8 cellular contexts compared by ENCODE assay signal in genomic region chr17:980406-981291, GRCh38. TPM values are rescaled to one million over a fixed set of nuclear protein-coding genes. Genes with fewer than 3 reads are reported as not detected.
DNase-seq lines count a peak whose midpoint lies in the region; ATAC-seq and TF ChIP-seq lines count a peak whose summit lies in the region.

No MANE protein-coding gene starts in this region.

- H3K27me3 Mint-ChIP-seq in activated CD4-positive, alpha-beta T cell treated with anti-CD3 and anti-CD28 coated beads, Interleukin-2, amount 10 ng/mL, durations not matched to agents 24 days and 14 days = peaks cover 25% of the 10 kb centered on the region
- peaks cover 36% of the 10 kb centered on the region for H3K27me3 Mint-ChIP-seq in dendritic cell treated with granulocyte-macrophage colony-stimulating factor and Interleukin-4, amounts not matched to agents 40 ng/mL and 50 ng/mL, for 4 days

- H3K36me3 Mint-ChIP-seq in activated CD4-positive, alpha-beta T cell treated with anti-CD3 and anti-CD28 coated beads, Interleukin-2, amount 10 ng/mL, durations not matched to agents 24 days and 14 days (ENCODE audit: low read depth) = no peaks in the 10 kb centered on the region
- no peaks in the 10 kb centered on the region for H3K36me3 Mint-ChIP-seq in dendritic cell treated with granulocyte-macrophage colony-stimulating factor and Interleukin-4, amounts not matched to agents 40 ng/mL and 50 ng/mL, for 4 days (ENCODE audit: low read depth)

- ATAC-seq in HG03159 (IDR thresholded peaks at IDR 0.05; ENCODE audit: unreplicated experiment) (peak; percentile 60), left lung (peak; percentile 77), HG03280 (IDR thresholded peaks at IDR 0.05; ENCODE audit: unreplicated experiment) (no peak)

- DNase-seq in Caki2 (ENCODE audit: low read depth) = peak; percentile 75
- peak; percentile 60 for DNase-seq in NCI-H510A treated with DMSO at 0.1 percent for 48 hours (lab: John Stamatoyannopoulos, UW)
- peak; percentile 94 for DNase-seq in activated CD4-positive, alpha-beta T cell treated with anti-CD3 and anti-CD28 coated beads, Interleukin-2, amount 10 ng/mL, durations not matched to agents 24 days and 14 days
- peak in 1 of 2 donors; percentile 76 for DNase-seq in left lung
- peak; percentile 57 to 63 for DNase-seq in stimulated activated CD4-positive, alpha-beta T cell treated with anti-CD3 and anti-CD28 coated beads, Interleukin-2, amount 100 ng/mL, for 48 hours

- H3K27me3 ChIP-seq in left lung = peaks cover 0 to 26% of the 10 kb centered on the region in 2 donors

- H3K4me1 ChIP-seq in left lung = peaks cover 3 to 35% of the 10 kb centered on the region in 2 donors

- in situ Hi-C loops in Caki2 (cut with HindIII; ENCODE audit: low pct_unique_long_range_greater_than_20kb, low sequenced_read_pairs) = no loop called here

- TF ChIP-seq CTCF in left lung (IDR thresholded peaks at IDR 0.05) = peak; percentile 54 to 62

- intact Hi-C loops in activated CD4-positive, alpha-beta T cell treated with anti-CD3 and anti-CD28 coated beads, Interleukin-2, amount 10 ng/mL, durations not matched to agents 24 days and 14 days (cut with micrococcal nuclease) = loop anchor here (1.0 to 5.0 kb wide), 7 partner anchors 16 to 838 kb away; partner anchors contain the start of genes GEMIN4, GLOD4 and MRM3
- intact Hi-C loops in dendritic cell treated with granulocyte-macrophage colony-stimulating factor and Interleukin-4, amounts not matched to agents 40 ng/mL and 50 ng/mL, for 4 days (cut with micrococcal nuclease) = loop anchor here (1.0 to 5.0 kb wide), 2 partner anchors 103 to 185 kb away; no protein-coding TSS in a partner anchor
- intact Hi-C loops in left lung (cut with DNase I) = no loop called here

- no peak overlapping the region for H3K27ac Mint-ChIP-seq in activated CD4-positive, alpha-beta T cell treated with anti-CD3 and anti-CD28 coated beads, Interleukin-2, amount 10 ng/mL, durations not matched to agents 24 days and 14 days
- H3K27ac Mint-ChIP-seq in dendritic cell treated with granulocyte-macrophage colony-stimulating factor and Interleukin-4, amounts not matched to agents 40 ng/mL and 50 ng/mL, for 4 days = peak overlapping the region; percentile 79

- peaks cover 12% of the 10 kb centered on the region for H3K4me1 Mint-ChIP-seq in activated CD4-positive, alpha-beta T cell treated with anti-CD3 and anti-CD28 coated beads, Interleukin-2, amount 10 ng/mL, durations not matched to agents 24 days and 14 days
- peaks cover 24% of the 10 kb centered on the region for H3K4me1 Mint-ChIP-seq in dendritic cell treated with granulocyte-macrophage colony-stimulating factor and Interleukin-4, amounts not matched to agents 40 ng/mL and 50 ng/mL, for 4 days (ENCODE audit: low read depth)

- peak overlapping the region; percentile 81 for H3K4me3 Mint-ChIP-seq in activated CD4-positive, alpha-beta T cell treated with anti-CD3 and anti-CD28 coated beads, Interleukin-2, amount 10 ng/mL, durations not matched to agents 24 days and 14 days
- H3K4me3 Mint-ChIP-seq in dendritic cell treated with granulocyte-macrophage colony-stimulating factor and Interleukin-4, amounts not matched to agents 40 ng/mL and 50 ng/mL, for 4 days = peak overlapping the region; percentile 82

- H3K9me3 Mint-ChIP-seq in activated CD4-positive, alpha-beta T cell treated with anti-CD3 and anti-CD28 coated beads, Interleukin-2, amount 10 ng/mL, durations not matched to agents 24 days and 14 days = no peaks in the 10 kb centered on the region
- H3K9me3 Mint-ChIP-seq in dendritic cell treated with granulocyte-macrophage colony-stimulating factor and Interleukin-4, amounts not matched to agents 40 ng/mL and 50 ng/mL, for 4 days = no peaks in the 10 kb centered on the region

- H3K4me3 ChIP-seq in left lung = peak overlapping the region; percentile 33 to 61

- no peaks in the 10 kb centered on the region for H3K9me3 ChIP-seq in left lung

- no peaks in the 10 kb centered on the region for H3K36me3 ChIP-seq in left lung

- peak overlapping the region; percentile 74 to 76 for H3K27ac ChIP-seq in left lung

RNA-seq across cellular contexts. Expression of gene NXN, which starts 1.1 kb away (rescaled TPM):
- total RNA-seq in Caki2 (2014; rRNA removed; shearing (Covaris generic); ENCODE audit: low replicate concordance) = 61.6 and 65.7 TPM in 2 replicates
- 0.14 and 0.28 TPM in 2 replicates for total RNA-seq in activated CD4-positive, alpha-beta T cell treated with anti-CD3 and anti-CD28 coated beads, Interleukin-2, amount 10 ng/mL, durations not matched to agents 24 days and 14 days
- 10 to 100 TPM; 33.8 to 55.4 TPM for total RNA-seq in left lung

RNA-seq across cellular contexts. Expression of gene TIMM22, which starts 16.3 kb away (rescaled TPM):
- 12.5 and 19.8 TPM in 2 replicates for total RNA-seq in Caki2 (2014; rRNA removed; shearing (Covaris generic); ENCODE audit: low replicate concordance)
- 14.7 and 15.7 TPM in 2 replicates for total RNA-seq in activated CD4-positive, alpha-beta T cell treated with anti-CD3 and anti-CD28 coated beads, Interleukin-2, amount 10 ng/mL, durations not matched to agents 24 days and 14 days
- total RNA-seq in left lung = 10 to 100 TPM; 10.6 to 11.6 TPM

Comparison
In these comparisons a context has a peak if more than half of its experiments do, and no peak if none do; other contexts are left out.
1. RNA of gene NXN, which starts 1.1 kb away (total RNA-seq): 61.6 to 65.7 TPM in Caki2 and 33.8 to 55.4 TPM in left lung; 0.14 to 0.28 TPM in activated CD4-positive, alpha-beta T cell treated with anti-CD3 and anti-CD28 coated beads, Interleukin-2, amount 10 ng/mL, durations not matched to agents 24 days and 14 days; every median in the first group is over 10 times any median in the second.
2. intact Hi-C loops: an anchor here in activated CD4-positive, alpha-beta T cell treated with anti-CD3 and anti-CD28 coated beads, Interleukin-2, amount 10 ng/mL, durations not matched to agents 24 days and 14 days (1.0 to 5.0 kb wide) and dendritic cell treated with granulocyte-macrophage colony-stimulating factor and Interleukin-4, amounts not matched to agents 40 ng/mL and 50 ng/mL, for 4 days (1.0 to 5.0 kb wide); none called in left lung.